ENCODE assay signal across 21 cellular contexts in genomic region chr15:35055416-35056105, GRCh38. TPM values are rescaled to one million over a fixed set of nuclear protein-coding genes. Genes with fewer than 3 reads are reported as not detected.
DNase-seq lines count a peak whose midpoint lies in the region; ATAC-seq, FAIRE-seq and TF ChIP-seq lines count a peak whose summit lies in the region.
"Had no signal": no experiment of that assay in that cellular context is flagged by ENCODE, and none has a peak within 500 bp of the region (broad histone marks: within the 10 kb centered on the region; RNA-seq: fewer than 3 reads in every experiment).

No MANE protein-coding gene starts in this region.

- POLR2A ChIA-PET in A549 (lab: Yijun Ruan, JAX) = no interaction called here

- FAIRE-seq in A549 (lab: Jason Lieb, UNC) (peak; percentile 36), RCC 7860 (lab: Jason Lieb, UNC) (peak; percentile 61)
- FAIRE-seq: D721Med, G401.6, GM12891, K562 had no signal

- H3K36me3 Mint-ChIP-seq in neural crest cell (ENCODE audit: low read depth) = peaks cover 2% of the 10 kb centered on the region
- H3K36me3 Mint-ChIP-seq in activated T-cell treated with anti-CD3 and anti-CD28 coated beads, Interleukin-2, amount 50 U/mL, for 4 hours (ENCODE audit: insufficient read depth) = no peaks in the 10 kb centered on the region
- H3K36me3 Mint-ChIP-seq: CD4-positive, alpha-beta memory T cell had no signal

- H3K4me3 Mint-ChIP-seq in neural crest cell = no peak overlapping the region
- H3K4me3 Mint-ChIP-seq in activated T-cell treated with anti-CD3 and anti-CD28 coated beads, Interleukin-2, amount 50 U/mL, for 4 hours = no peak overlapping the region
- H3K4me3 Mint-ChIP-seq: B cell; CD4-positive, alpha-beta memory T cell had no signal

- TF ChIP-seq CTCF in A549 (IDR thresholded peaks at IDR 0.05) (no peak), kidney epithelial cell (IDR thresholded peaks at IDR 0.05; ENCODE audit: insufficient read depth, low read length, poor library complexity, severe bottlenecking) (no peak), neural crest cell (conservative IDR thresholded peaks at IDR 0.05) (no peak)

- peak overlapping the region; percentile 90 for H3K27ac Mint-ChIP-seq in neural crest cell (ENCODE audit: unreplicated experiment)
- H3K27ac Mint-ChIP-seq: B cell; CD4-positive, alpha-beta memory T cell had no signal

- H3K27me3 Mint-ChIP-seq in neural crest cell (ENCODE audit: low read depth) = no peaks in the 10 kb centered on the region
- no peaks in the 10 kb centered on the region for H3K27me3 Mint-ChIP-seq in activated T-cell treated with anti-CD3 and anti-CD28 coated beads, Interleukin-2, amount 50 U/mL, for 4 hours (ENCODE audit: low read depth)

- no peak for TF ChIP-seq POLR2A in A549 (IDR thresholded peaks at IDR 0.05; ENCODE audit: low read length)

- H3K27ac ChIP-seq in A549 = no peak overlapping the region
- H3K27ac ChIP-seq: 22Rv1, C4-2B had no signal

- no peaks in the 10 kb centered on the region for H3K4me1 Mint-ChIP-seq in neural crest cell
- H3K4me1 Mint-ChIP-seq in activated T-cell treated with anti-CD3 and anti-CD28 coated beads, Interleukin-2, amount 50 U/mL, for 4 hours (ENCODE audit: low read depth) = no peaks in the 10 kb centered on the region

- DNase-seq in A549 (ENCODE audit: low read depth in 1 of 2, low spot score in 1 of 2) (no peak), RCC 7860 (ENCODE audit: low spot score) (no peak), kidney epithelial cell (ENCODE audit: low read depth) (peak; percentile 29), neural crest cell (ENCODE audit: low read depth, low spot score) (no peak), posterior cingulate gyrus (no peak), pons (ENCODE audit: low spot score) (no peak)
- no peak for DNase-seq in activated effector memory CD4-positive, alpha-beta T cell treated with Interleukin-2 at 50 U/mL for 16 hours
- no peak for DNase-seq in activated T-cell treated with anti-CD3 and anti-CD28 coated beads, Interleukin-2, amount 50 U/mL, for 4 hours
- DNase-seq: CD4-positive, alpha-beta memory T cell; DMS153; DMS79 treated with DMSO at 0.1 percent for 48 hours; EL had no signal

- H3K27me3 ChIP-seq in kidney epithelial cell (ENCODE audit: control insufficient read depth, insufficient read depth, low read length) = no peaks in the 10 kb centered on the region

- CTCF ChIA-PET in A549 (lab: Yijun Ruan, JAX) = interaction anchor here (2.0 kb wide), 1 partner anchor 23 kb away, joined by 9 read pairs; no protein-coding TSS in a partner anchor

- intact Hi-C loops in posterior cingulate gyrus (cut with DNase I) = no loop called here

- H3K36me3 ChIP-seq in kidney epithelial cell (ENCODE audit: control insufficient read depth, insufficient read depth, low read length) = no peaks in the 10 kb centered on the region

- no peak overlapping the region for H3K4me2 ChIP-seq in A549

- TF ChIP-seq EP300 in A549 (IDR thresholded peaks at IDR 0.05) = no peak

- no peaks in the 10 kb centered on the region for H3K4me1 ChIP-seq in A549

- ATAC-seq in A549 = no peak
- ATAC-seq in activated T-cell treated with anti-CD3 and anti-CD28 coated beads, Interleukin-2, amount 50 U/mL, for 4 hours = no peak
- ATAC-seq: HCT116, K562 had no signal

- H3K4me3 ChIP-seq in A549 (no peak overlapping the region), kidney epithelial cell (ENCODE audit: low read depth, low read length) (no peak overlapping the region)
- H3K4me3 ChIP-seq: K562 had no signal

- peaks cover 6% of the 10 kb centered on the region for H3K9me3 Mint-ChIP-seq in neural crest cell
- no peaks in the 10 kb centered on the region for H3K9me3 Mint-ChIP-seq in activated T-cell treated with anti-CD3 and anti-CD28 coated beads, Interleukin-2, amount 50 U/mL, for 4 hours
- H3K9me3 Mint-ChIP-seq: CD4-positive, alpha-beta memory T cell had no signal

- no peaks in the 10 kb centered on the region for H3K9me3 ChIP-seq in A549

- no peak for TF ChIP-seq RAD21 in A549 (conservative IDR thresholded peaks at IDR 0.05 in 1 of 2, IDR thresholded peaks at IDR 0.05 in 1 of 2)

- WGBS in A549 (ENCODE audit: missing lambda C conversion rate) = 75% methylated on average over 5 of the region's 5 CpGs

TF ChIP-seq in A549, 52 proteins besides CTCF, POLR2A, EP300 and RAD21:
- TF ChIP-seq EHMT2 (IDR thresholded peaks at IDR 0.05; ENCODE audit: low read depth) (no peak), KDM1A (IDR thresholded peaks at IDR 0.05; ENCODE audit: low read depth) (no peak), SMC3 (IDR thresholded peaks at IDR 0.05) (no peak), MAZ (IDR thresholded peaks at IDR 0.05; ENCODE audit: borderline replicate concordance, low read depth, low read length) (no peak), HOXA7 (CRISPR knock-in tag; IDR thresholded peaks at IDR 0.05) (no peak), RCOR1 (IDR thresholded peaks at IDR 0.05; ENCODE audit: low read depth, low read length) (no peak), RARB (CRISPR knock-in tag; IDR thresholded peaks at IDR 0.05) (no peak), MAFK (IDR thresholded peaks at IDR 0.05; ENCODE audit: partially characterized antibody) (no peak), TFCP2L1 (CRISPR knock-in tag; IDR thresholded peaks at IDR 0.05) (no peak), ESRRA (IDR thresholded peaks at IDR 0.05; ENCODE audit: borderline replicate concordance, low read length) (no peak), TP53 (CRISPR knock-in tag; IDR thresholded peaks at IDR 0.05) (no peak), ELK1 (IDR thresholded peaks at IDR 0.05; ENCODE audit: low read depth, low read length) (no peak)
- TF ChIP-seq, protein P1, sequence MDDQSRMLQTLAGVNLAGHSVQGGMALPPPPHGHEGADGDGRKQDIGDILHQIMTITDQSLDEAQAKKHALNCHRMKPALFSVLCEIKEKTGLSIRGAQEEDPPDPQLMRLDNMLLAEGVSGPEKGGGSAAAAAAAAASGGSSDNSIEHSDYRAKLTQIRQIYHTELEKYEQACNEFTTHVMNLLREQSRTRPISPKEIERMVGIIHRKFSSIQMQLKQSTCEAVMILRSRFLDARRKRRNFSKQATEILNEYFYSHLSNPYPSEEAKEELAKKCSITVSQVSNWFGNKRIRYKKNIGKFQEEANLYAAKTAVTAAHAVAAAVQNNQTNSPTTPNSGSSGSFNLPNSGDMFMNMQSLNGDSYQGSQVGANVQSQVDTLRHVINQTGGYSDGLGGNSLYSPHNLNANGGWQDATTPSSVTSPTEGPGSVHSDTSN (IDR thresholded peaks at IDR 0.05) = no peak
- TF ChIP-seq, protein P2, sequence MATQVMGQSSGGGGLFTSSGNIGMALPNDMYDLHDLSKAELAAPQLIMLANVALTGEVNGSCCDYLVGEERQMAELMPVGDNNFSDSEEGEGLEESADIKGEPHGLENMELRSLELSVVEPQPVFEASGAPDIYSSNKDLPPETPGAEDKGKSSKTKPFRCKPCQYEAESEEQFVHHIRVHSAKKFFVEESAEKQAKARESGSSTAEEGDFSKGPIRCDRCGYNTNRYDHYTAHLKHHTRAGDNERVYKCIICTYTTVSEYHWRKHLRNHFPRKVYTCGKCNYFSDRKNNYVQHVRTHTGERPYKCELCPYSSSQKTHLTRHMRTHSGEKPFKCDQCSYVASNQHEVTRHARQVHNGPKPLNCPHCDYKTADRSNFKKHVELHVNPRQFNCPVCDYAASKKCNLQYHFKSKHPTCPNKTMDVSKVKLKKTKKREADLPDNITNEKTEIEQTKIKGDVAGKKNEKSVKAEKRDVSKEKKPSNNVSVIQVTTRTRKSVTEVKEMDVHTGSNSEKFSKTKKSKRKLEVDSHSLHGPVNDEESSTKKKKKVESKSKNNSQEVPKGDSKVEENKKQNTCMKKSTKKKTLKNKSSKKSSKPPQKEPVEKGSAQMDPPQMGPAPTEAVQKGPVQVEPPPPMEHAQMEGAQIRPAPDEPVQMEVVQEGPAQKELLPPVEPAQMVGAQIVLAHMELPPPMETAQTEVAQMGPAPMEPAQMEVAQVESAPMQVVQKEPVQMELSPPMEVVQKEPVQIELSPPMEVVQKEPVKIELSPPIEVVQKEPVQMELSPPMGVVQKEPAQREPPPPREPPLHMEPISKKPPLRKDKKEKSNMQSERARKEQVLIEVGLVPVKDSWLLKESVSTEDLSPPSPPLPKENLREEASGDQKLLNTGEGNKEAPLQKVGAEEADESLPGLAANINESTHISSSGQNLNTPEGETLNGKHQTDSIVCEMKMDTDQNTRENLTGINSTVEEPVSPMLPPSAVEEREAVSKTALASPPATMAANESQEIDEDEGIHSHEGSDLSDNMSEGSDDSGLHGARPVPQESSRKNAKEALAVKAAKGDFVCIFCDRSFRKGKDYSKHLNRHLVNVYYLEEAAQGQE (IDR thresholded peaks at IDR 0.05) = no peak

RNA-seq across cellular contexts. Expression of gene NANOGP8, which starts 29.5 kb away (rescaled TPM):
- polyA plus RNA-seq in A549 (2011; rRNA removed) (not detected in 2 replicates), A549 (2017; fragmentation: RNase III; extraction: RNeasy Plus Mini Kit Qiagen cat#74134 plus additional on column Dnase treatment) (not detected in 3 replicates)
- polyA plus RNA-seq in A549 (2012; cell fraction: cytosol; rRNA removed) = not detected in 2 replicates
- polyA plus RNA-seq in A549 (2012; cell fraction: nucleus; rRNA removed) = not detected in 2 replicates
- polyA minus RNA-seq in A549 (2011; rRNA and poly(A)+ RNA removed) = 0.29 TPM in 1 of 2 replicates, not detected in the other
- total RNA-seq in kidney epithelial cell (not detected in 2 replicates), neural crest cell (0.34 TPM in 1 of 2 replicates, not detected in the other)
- total RNA-seq in activated T-cell treated with anti-CD3 and anti-CD28 coated beads, Interleukin-2, amount 50 U/mL, for 4 hours = not detected
- total RNA-seq: B cell; CD4-positive, alpha-beta memory T cell; H4; K562 had no signal
- polyA plus RNA-seq: CD4-positive, alpha-beta memory T cell; K562 had no signal
